19 cellular contexts compared by ENCODE assay signal in the genomic region with DNA sequence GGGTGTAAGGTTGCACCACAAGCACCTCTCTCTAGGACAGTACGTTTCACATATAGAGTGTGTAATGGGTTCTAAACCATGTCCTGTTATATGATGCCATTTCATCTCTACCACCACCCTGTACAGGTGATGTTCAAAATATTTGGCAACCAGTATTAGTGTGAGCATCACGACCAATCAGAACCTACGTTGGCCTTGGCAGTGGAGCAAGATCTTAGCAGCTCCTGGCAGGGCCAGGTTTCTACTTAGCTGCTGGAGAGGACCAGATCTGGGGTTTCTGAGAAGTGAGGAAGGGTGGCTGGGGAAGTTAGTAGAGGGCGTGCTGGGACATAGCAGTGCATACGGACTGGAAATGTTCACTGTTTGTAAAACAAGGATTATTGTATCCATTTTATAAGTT. TPM values are rescaled to one million over a fixed set of nuclear protein-coding genes. Genes with fewer than 3 reads are reported as not detected.
A peak's percentile ranks its signal among the peaks of the same experiment; 100 is the strongest.
DNase-seq lines count a peak whose midpoint lies in the region; ATAC-seq and TF ChIP-seq lines count a peak whose summit lies in the region.
"Had no signal": no experiment of that assay in that cellular context is flagged by ENCODE, and none has a peak within 500 bp of the region (broad histone marks: within the 10 kb centered on the region; RNA-seq: fewer than 3 reads in every experiment).

No MANE protein-coding gene starts in this region.

- no peak overlapping the region for H3K27ac Mint-ChIP-seq in activated CD4-positive, alpha-beta T cell treated with anti-CD3 and anti-CD28 coated beads, Interleukin-2, amount 10 ng/mL, durations not matched to agents 7 days and 5 days
- H3K27ac Mint-ChIP-seq: CD4-positive, alpha-beta T cell had no signal

- intact Hi-C loops in Right ventricle myocardium superior (cut with DNase I) (no loop called here), cardiac septum (cut with DNase I) (no loop called here), heart left ventricle (cut with DNase I) (no loop called here), dorsolateral prefrontal cortex (cut with DNase I) (no loop called here)

- TF ChIP-seq CTCF in heart left ventricle (IDR thresholded peaks at IDR 0.05) (no peak), dorsolateral prefrontal cortex (IDR thresholded peaks at IDR 0.05 in 54 of 56, conservative IDR thresholded peaks at IDR 0.05 in 2 of 56; ENCODE audit: low read depth in 1 of 56, partially characterized antibody in 56 of 56) (no peak)

- H3K9me3 Mint-ChIP-seq in activated CD4-positive, alpha-beta T cell treated with anti-CD3 and anti-CD28 coated beads, Interleukin-2, amount 10 ng/mL, durations not matched to agents 7 days and 5 days: no peaks in the 10 kb centered on the region

- WGBS in heart left ventricle, 4 donors: 48 to 75% (median 51%) methylated on average over 5 of the region's 5 CpGs

- no peaks in the 10 kb centered on the region for H3K4me1 Mint-ChIP-seq in activated CD4-positive, alpha-beta T cell treated with anti-CD3 and anti-CD28 coated beads, Interleukin-2, amount 10 ng/mL, durations not matched to agents 7 days and 5 days

- no peaks in the 10 kb centered on the region for H3K36me3 Mint-ChIP-seq in activated CD4-positive, alpha-beta T cell treated with anti-CD3 and anti-CD28 coated beads, Interleukin-2, amount 10 ng/mL, durations not matched to agents 7 days and 5 days (ENCODE audit: low read depth)

- peak; percentile 82 for ATAC-seq in Right ventricle myocardium superior (ENCODE audit: poor library complexity)
- ATAC-seq in heart left ventricle: peak in 3 of 4 donors; percentile 75 to 91 (median 84)
- ATAC-seq in HG02938 (IDR thresholded peaks at IDR 0.05; ENCODE audit: unreplicated experiment): no peak

- H3K36me3 ChIP-seq in heart left ventricle: no peaks in the 10 kb centered on the region
- H3K36me3 ChIP-seq: BLaER1 treated with 17β-estradiol and CSF1 and Interleukin-3, amounts not matched to agents 10 nM and 100 nM had no signal

- no peak overlapping the region for H3K27ac ChIP-seq in heart left ventricle
- H3K27ac ChIP-seq in dorsolateral prefrontal cortex: no peak overlapping the region
- H3K27ac ChIP-seq: BLaER1 treated with 17β-estradiol and CSF1 and Interleukin-3, amounts not matched to agents 10 nM and 100 nM had no signal

- no peak overlapping the region for H3K4me3 Mint-ChIP-seq in activated CD4-positive, alpha-beta T cell treated with anti-CD3 and anti-CD28 coated beads, Interleukin-2, amount 10 ng/mL, durations not matched to agents 7 days and 5 days
- H3K4me3 Mint-ChIP-seq: CD4-positive, alpha-beta T cell had no signal

- H3K4me3 ChIP-seq in heart left ventricle: no peak overlapping the region
- H3K4me3 ChIP-seq in dorsolateral prefrontal cortex: no peak overlapping the region
- H3K4me3 ChIP-seq: BLaER1 treated with 17β-estradiol and CSF1 and Interleukin-3, amounts not matched to agents 10 nM and 100 nM had no signal

- TF ChIP-seq POLR2A in heart left ventricle (IDR thresholded peaks at IDR 0.05): no peak

- H3K27me3 ChIP-seq in heart left ventricle (no peaks in the 10 kb centered on the region), dorsolateral prefrontal cortex (peaks cover 0 to 5% (median 0%) of the 10 kb centered on the region in 45 donors)
- H3K27me3 ChIP-seq: BLaER1 treated with 17β-estradiol and CSF1 and Interleukin-3, amounts not matched to agents 10 nM and 100 nM had no signal

- DNase-seq in Right ventricle myocardium superior (peak; percentile 59), cardiac septum (ENCODE audit: low spot score) (no peak), heart left ventricle (peak in 3 of 5 donors; percentile 45 to 75 (median 70)), iris pigment epithelial cell (ENCODE audit: low read depth) (peak; percentile 11), Ammon's horn (ENCODE audit: low spot score) (no peak), dorsolateral prefrontal cortex (no peak)
- no peak for DNase-seq in activated CD4-positive, alpha-beta T cell treated with anti-CD3 and anti-CD28 coated beads, Interleukin-2, amount 10 ng/mL, durations not matched to agents 7 days and 5 days
- DNase-seq: CD4-positive, alpha-beta T cell; Kasumi-1; NCI-H2081 treated with DMSO at 0.1 percent for 48 hours; NCI-H2171; NCI-H226; NCI-H510A; NCI-H69; RPMI8226; SHP77 treated with DMSO at 0.1 percent for 48 hours had no signal

- H3K9me3 ChIP-seq in heart left ventricle: no peaks in the 10 kb centered on the region

- H3K27me3 Mint-ChIP-seq in activated CD4-positive, alpha-beta T cell treated with anti-CD3 and anti-CD28 coated beads, Interleukin-2, amount 10 ng/mL, durations not matched to agents 7 days and 5 days: no peaks in the 10 kb centered on the region
- H3K27me3 Mint-ChIP-seq: CD4-positive, alpha-beta T cell had no signal

- peaks cover 0 to 26% (median 0%) of the 10 kb centered on the region in 12 donors for H3K4me1 ChIP-seq in heart left ventricle

- POLR2A ChIA-PET in activated CD4-positive, alpha-beta T cell treated with anti-CD3 and anti-CD28 coated beads, Interleukin-2, amount 10 ng/mL, durations not matched to agents 7 days and 5 days (lab: Charles Lee): no interaction called here

- CTCF ChIA-PET in activated CD4-positive, alpha-beta T cell treated with anti-CD3 and anti-CD28 coated beads, Interleukin-2, amount 10 ng/mL, durations not matched to agents 7 days and 5 days (lab: Charles Lee): no interaction called here

RNA-seq across cellular contexts. Expression of a gene that starts 23.1 kb away (rescaled TPM):
- total RNA-seq in Right ventricle myocardium superior: 65.5 TPM
- total RNA-seq in cardiac septum: 97.6 TPM
- total RNA-seq in heart left ventricle: 100 to 1,000 TPM in 2 of 9 donors, 10 to 100 TPM in 7; 61.4 to 114 (median 86.9) TPM
- polyA plus RNA-seq in heart left ventricle: 10 to 100 TPM; 17.9 to 56.9 TPM
- total RNA-seq in dorsolateral prefrontal cortex: 10 to 100 TPM in 82 of 120 experiments, 1 to 10 TPM in 38; 4.7 to 23.9 (median 11.8) TPM
- total RNA-seq in activated CD4-positive, alpha-beta T cell treated with anti-CD3 and anti-CD28 coated beads, Interleukin-2, amount 10 ng/mL, durations not matched to agents 7 days and 5 days: under 1 TPM in 1 of 2 experiments, not detected in 1; 0.10 TPM
- total RNA-seq: CD4-positive, alpha-beta T cell; HT-29 had no signal

Comparison
In these comparisons a context has a peak if more than half of its experiments do, and no peak if none do; other contexts are left out.
1. DNase-seq: peak in Right ventricle myocardium superior (single experiment), heart left ventricle (3 of 5) and iris pigment epithelial cell (single experiment); none in cardiac septum (single experiment), Ammon's horn (single experiment), dorsolateral prefrontal cortex (0 of 10) and activated CD4-positive, alpha-beta T cell treated with anti-CD3 and anti-CD28 coated beads, Interleukin-2, amount 10 ng/mL, durations not matched to agents 7 days and 5 days (single experiment).
2. RNA of a gene that starts 23.1 kb away (total RNA-seq): 97.6 TPM in cardiac septum (single experiment), 61.4 to 114 TPM in heart left ventricle, 65.5 TPM in Right ventricle myocardium superior (single experiment) and 4.7 to 23.9 TPM in dorsolateral prefrontal cortex; 0.10 TPM in activated CD4-positive, alpha-beta T cell treated with anti-CD3 and anti-CD28 coated beads, Interleukin-2, amount 10 ng/mL, durations not matched to agents 7 days and 5 days; every median in the first group is over 4 times any median in the second.